In the genomic region with DNA sequence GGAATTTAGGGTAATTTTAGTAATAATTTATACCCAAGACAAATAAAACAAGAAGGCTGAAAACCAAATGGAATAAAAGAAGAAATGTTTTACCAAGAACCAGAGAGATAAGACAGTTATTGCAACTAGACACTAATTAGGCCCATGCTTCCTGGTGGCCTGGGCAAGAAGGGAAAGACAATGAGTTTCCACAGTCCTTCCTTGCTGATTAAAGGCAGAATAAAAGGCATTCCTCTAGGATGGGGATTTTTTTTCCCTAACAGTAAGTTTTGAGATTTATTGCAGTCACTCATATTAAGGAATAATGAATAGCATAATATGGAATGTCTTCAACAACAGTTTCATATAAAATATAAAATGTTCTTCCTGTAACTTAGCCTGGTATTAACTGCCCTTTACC, we compare ENCODE assay signal across 19 cellular contexts. TPM values are rescaled to one million over a fixed set of nuclear protein-coding genes. Genes with fewer than 3 reads are reported as not detected.
"Had no signal": no experiment of that assay in that cellular context is flagged by ENCODE, and none has a peak within 500 bp of the region (broad histone marks: within the 10 kb centered on the region; RNA-seq: fewer than 3 reads in every experiment).

No MANE protein-coding gene starts in this region.

- H3K36me3 Mint-ChIP-seq: stimulated activated naive B cell treated with anti-CD40 and anti-IgM and Interleukin-4, amounts not matched to agents 10 μg/mL and 1 μg/mL and 100 μg/mL, for 72 hours had no signal

- H3K27ac Mint-ChIP-seq: endodermal cell; stimulated activated naive B cell treated with anti-CD40 and anti-IgM and Interleukin-4, amounts not matched to agents 10 μg/mL and 1 μg/mL and 100 μg/mL, for 72 hours had no signal

- H3K9me3 Mint-ChIP-seq: endodermal cell; naive thymus-derived CD8-positive, alpha-beta T cell; stimulated activated naive B cell treated with anti-CD40 and anti-IgM and Interleukin-4, amounts not matched to agents 10 μg/mL and 1 μg/mL and 100 μg/mL, for 72 hours; stimulated activated naive CD8-positive, alpha-beta T cell treated with anti-CD3 and anti-CD28 coated beads, Interleukin-15, amount 100 ng/mL, for 72 hours had no signal

- H3K4me3 ChIP-seq: colonic mucosa, heart left ventricle, psoas muscle, thoracic aorta had no signal

- H3K27me3 ChIP-seq: colonic mucosa, heart left ventricle, neutrophil had no signal

- H3K27ac ChIP-seq: colonic mucosa, neutrophil had no signal

- H3K9me3 ChIP-seq: colonic mucosa, heart left ventricle, neutrophil, psoas muscle, thoracic aorta had no signal

- DNase-seq: colonic mucosa; dermis blood vessel endothelial cell; endodermal cell; heart left ventricle; hippocampal formation; left colon; mesendoderm; naive thymus-derived CD8-positive, alpha-beta T cell; psoas muscle; retina; stimulated activated CD4-positive, alpha-beta T cell treated with anti-CD3 and anti-CD28 coated beads, Interleukin-2, amount 100 ng/mL, for 24 hours; stimulated activated CD4-positive, alpha-beta T cell treated with anti-CD3 and anti-CD28 coated beads, Interleukin-4, amount 100 ng/mL, for 4 hours; stimulated activated naive B cell treated with anti-CD40 and anti-IgM and Interleukin-4, amounts not matched to agents 10 μg/mL and 1 μg/mL and 100 μg/mL, for 72 hours; stimulated activated naive CD8-positive, alpha-beta T cell treated with anti-CD3 and anti-CD28 coated beads, Interleukin-15, amount 100 ng/mL, for 72 hours; trophoblast cell had no signal

- H3K27me3 Mint-ChIP-seq: naive thymus-derived CD8-positive, alpha-beta T cell; stimulated activated naive B cell treated with anti-CD40 and anti-IgM and Interleukin-4, amounts not matched to agents 10 μg/mL and 1 μg/mL and 100 μg/mL, for 72 hours; stimulated activated naive CD8-positive, alpha-beta T cell treated with anti-CD3 and anti-CD28 coated beads, Interleukin-15, amount 100 ng/mL, for 72 hours had no signal

- H3K36me3 ChIP-seq: colonic mucosa, heart left ventricle, neutrophil, thoracic aorta had no signal

- H3K4me3 Mint-ChIP-seq: endodermal cell; naive thymus-derived CD8-positive, alpha-beta T cell; stimulated activated naive B cell treated with anti-CD40 and anti-IgM and Interleukin-4, amounts not matched to agents 10 μg/mL and 1 μg/mL and 100 μg/mL, for 72 hours; stimulated activated naive CD8-positive, alpha-beta T cell treated with anti-CD3 and anti-CD28 coated beads, Interleukin-15, amount 100 ng/mL, for 72 hours had no signal

- ATAC-seq: left colon; naive thymus-derived CD8-positive, alpha-beta T cell; psoas muscle; sciatic nerve; stimulated activated naive B cell treated with anti-CD40 and anti-IgM and Interleukin-4, amounts not matched to agents 10 μg/mL and 1 μg/mL and 100 μg/mL, for 72 hours; stimulated activated naive CD8-positive, alpha-beta T cell treated with anti-CD3 and anti-CD28 coated beads, Interleukin-15, amount 100 ng/mL, for 72 hours had no signal

RNA-seq across cellular contexts. Expression of gene DRC3, which starts 42.0 kb away (rescaled TPM):
- total RNA-seq: mononuclear cell had no signal
